ENCODE assay signal across 25 cellular contexts in genomic region chr2:233234996-233235395, GRCh38.
"Had no signal": no experiment of that assay in that cellular context is flagged by ENCODE, and none has a peak within 500 bp of the region (broad histone marks: within the 10 kb centered on the region; RNA-seq: fewer than 3 reads in every experiment).

No MANE protein-coding gene starts in this region.

- H3K9me3 ChIP-seq: pancreas, prostate gland, SJSA1, transverse colon had no signal

- H3K4me3 Mint-ChIP-seq: endodermal cell had no signal

- FAIRE-seq: kidney, pancreas, urothelium cell line had no signal

- H3K27ac Mint-ChIP-seq: endodermal cell had no signal

- ATAC-seq: esophagus mucosa, heart left ventricle, left colon, pancreas, sciatic nerve had no signal

- DNase-seq: activated CD4-positive, alpha-beta T cell treated with anti-CD3 and anti-CD28 coated beads for 1 hour; activated CD4-positive, alpha-beta T cell treated with anti-CD3 and anti-CD28 coated beads, Interleukin-2, amount 50 U/mL, for 48 hours; activated T-cell treated with anti-CD3 and anti-CD28 coated beads, Interleukin-2, amount 50 U/mL, for 1 hour; amygdala; caudate nucleus; endodermal cell; foreskin fibroblast; heart left ventricle; hypothalamus; immature natural killer cell; kidney; left colon; mammary epithelial cell; nucleus accumbens; pancreas; retina; stimulated activated CD4-positive, alpha-beta T cell treated with anti-CD3 and anti-CD28 coated beads, Interleukin-12 subunit alpha, Interleukin-12 subunit beta, amount 100 ng/mL, for 4 hours; stimulated activated CD4-positive, alpha-beta T cell treated with anti-CD3 and anti-CD28 coated beads, Interleukin-4, amount 100 ng/mL, for 1 hour; T1000; transverse colon had no signal
